In genomic region chr18:44996261-44996660, GRCh38 we compare ENCODE assay signal across 12 cellular contexts.
DNase-seq lines count a peak whose midpoint lies in the region; ATAC-seq and TF ChIP-seq lines count a peak whose summit lies in the region.
"Had no signal": no experiment of that assay in that cellular context is flagged by ENCODE, and none has a peak within 500 bp of the region (broad histone marks: within the 10 kb centered on the region; RNA-seq: fewer than 3 reads in every experiment).

No MANE protein-coding gene starts in this region.

- H3K4me2 ChIP-seq in OCI-LY1 (ENCODE audit: low read length): no peak overlapping the region

- H2AFZ ChIP-seq in OCI-LY1 (ENCODE audit: low read length): no peak overlapping the region

- no peak for DNase-seq in stimulated activated naive CD4-positive, alpha-beta T cell treated with Interleukin-2 at 50 U/mL for 16 hours (lab: John Stamatoyannopoulos, UW)
- DNase-seq in foreskin keratinocyte (no peak), HUDEP-2 (lab: John Stamatoyannopoulos, UW; ENCODE audit: unreplicated experiment in 76 of 76) (no peak), coronary artery (ENCODE audit: low spot score) (no peak)
- DNase-seq: activated naive CD4-positive, alpha-beta T cell treated with Interleukin-2 at 50 U/mL for 16 hours; mesenchymal stem cell; NCI-H446 had no signal

- no peaks in the 10 kb centered on the region for H4K20me1 ChIP-seq in OCI-LY1 (ENCODE audit: insufficient read depth, low read length)

- no peaks in the 10 kb centered on the region for H3K9me3 ChIP-seq in OCI-LY1 (ENCODE audit: low read length)

- no peaks in the 10 kb centered on the region for H3F3A ChIP-seq in OCI-LY1 (ENCODE audit: insufficient read depth, low read length)

- H3K4me1 ChIP-seq in OCI-LY1 (ENCODE audit: insufficient read depth, low read length, severe bottlenecking) (peaks cover 7% of the 10 kb centered on the region), foreskin keratinocyte (peaks cover 6% of the 10 kb centered on the region)

- H3K9me2 ChIP-seq in OCI-LY1 (ENCODE audit: low read depth, low read length): no peaks in the 10 kb centered on the region

- no peaks in the 10 kb centered on the region for H3K36me3 ChIP-seq in OCI-LY1 (ENCODE audit: insufficient read depth, low read length)
- H3K36me3 ChIP-seq: cardiac muscle cell had no signal

- no peak overlapping the region for H3K9ac ChIP-seq in OCI-LY1 (ENCODE audit: low read length)

- peak overlapping the region; percentile 14 for H3K27ac ChIP-seq in OCI-LY1 (ENCODE audit: low read depth, low read length, poor library complexity, severe bottlenecking)
- H3K27ac ChIP-seq in foreskin keratinocyte: no peak overlapping the region
- H3K27ac ChIP-seq in coronary artery: no peak overlapping the region
- H3K27ac ChIP-seq: cardiac muscle cell, SK-N-MC had no signal

- H3K27me3 ChIP-seq in OCI-LY1 (ENCODE audit: insufficient read depth, low read length) (no peaks in the 10 kb centered on the region), foreskin keratinocyte (no peaks in the 10 kb centered on the region)
- H3K27me3 ChIP-seq: cardiac muscle cell had no signal

- no peak overlapping the region for H3K4me3 ChIP-seq in OCI-LY1 (ENCODE audit: low read depth, low read length, poor library complexity, severe bottlenecking)
- no peak overlapping the region for H3K4me3 ChIP-seq in coronary artery
- H3K4me3 ChIP-seq: cardiac muscle cell, SK-N-MC had no signal

- H3K79me2 ChIP-seq in OCI-LY1 (ENCODE audit: insufficient read depth, low read length): no peaks in the 10 kb centered on the region

- ATAC-seq in GM19395 (IDR thresholded peaks at IDR 0.05; ENCODE audit: unreplicated experiment) (peak; percentile 78), HG03108 (IDR thresholded peaks at IDR 0.05; ENCODE audit: unreplicated experiment) (peak; percentile 66), foreskin keratinocyte (no peak)

- TF ChIP-seq CTCF in OCI-LY1 (IDR thresholded peaks at IDR 0.05; ENCODE audit: low read length) (no peak), foreskin keratinocyte (conservative IDR thresholded peaks at IDR 0.05) (no peak), coronary artery (IDR thresholded peaks at IDR 0.05) (no peak)
